ENCODE assay signal across 8 cellular contexts in genomic region chr16:28210264-28210663, GRCh38. TPM values are rescaled to one million over a fixed set of nuclear protein-coding genes. Genes with fewer than 3 reads are reported as not detected.
A peak's percentile ranks its signal among the peaks of the same experiment; 100 is the strongest.
DNase-seq lines count a peak whose midpoint lies in the region; ATAC-seq, FAIRE-seq and TF ChIP-seq lines count a peak whose summit lies in the region.

No MANE protein-coding gene starts in this region.

- H3K4me2 ChIP-seq in PC-3 (ENCODE audit: low read length) (peak overlapping the region; percentile 94), endothelial cell of umbilical vein (ENCODE audit: insufficient read depth, low read length) (peak overlapping the region; percentile 94)

- no peaks in the 10 kb centered on the region for H3K9me3 ChIP-seq in PC-3 (ENCODE audit: low read length)
- H3K9me3 ChIP-seq in endothelial cell of umbilical vein (replicated peaks; ENCODE audit: control insufficient read depth, insufficient read depth, low read length) = no peaks in the 10 kb centered on the region
- H3K9me3 ChIP-seq in psoas muscle = no peaks in the 10 kb centered on the region

- ATAC-seq in PC-3 (no peak), psoas muscle (no peak), HG02884 (IDR thresholded peaks at IDR 0.05; ENCODE audit: unreplicated experiment) (no peak)

- H3K27ac ChIP-seq in PC-3 (ENCODE audit: low read length) (no peak overlapping the region), endothelial cell of umbilical vein (ENCODE audit: insufficient read depth, low read depth, low read length) (peak overlapping the region; percentile 64), psoas muscle (peak overlapping the region; percentile 93)

- peak overlapping the region; percentile 91 for H3K9ac ChIP-seq in PC-3 (ENCODE audit: low read length)
- H3K9ac ChIP-seq in endothelial cell of umbilical vein (replicated peaks; ENCODE audit: extremely low read depth, insufficient read depth, low read length) = peak overlapping the region; percentile 78

- DNase-seq in GM06990 (ENCODE audit: extremely low read depth, insufficient read length) (no peak), PC-3 (no peak), endothelial cell of umbilical vein (ENCODE audit: low read depth, low spot score) (peak; percentile 32), psoas muscle (no peak), NCI-H748 (lab: John Stamatoyannopoulos, UW; ENCODE audit: unreplicated experiment) (no peak), GM13977 (ENCODE audit: low spot score) (no peak), NCI-H187 (lab: John Stamatoyannopoulos, UW) (no peak)

- H2AFZ ChIP-seq in PC-3 (ENCODE audit: low read length) (no peak overlapping the region), endothelial cell of umbilical vein (ENCODE audit: low read depth, low read length) (no peak overlapping the region)

- TF ChIP-seq CTCF in GM06990 (IDR thresholded peaks at IDR 0.05; ENCODE audit: insufficient read depth, low read length, poor library complexity, severe bottlenecking) (no peak), PC-3 (conservative IDR thresholded peaks at IDR 0.05; ENCODE audit: low read depth, low read length) (no peak), endothelial cell of umbilical vein (IDR thresholded peaks at IDR 0.05; ENCODE audit: extremely low read depth in 1 of 2, insufficient read depth in 1 of 2, low read depth in 1 of 2, low read length in 2 of 2) (no peak), psoas muscle (IDR thresholded peaks at IDR 0.05) (no peak), GM13977 (IDR thresholded peaks at IDR 0.05; ENCODE audit: extremely low read depth, insufficient read depth, missing control alignments) (no peak)

- POLR2A ChIA-PET in PC-3 (lab: Charles Lee; ENCODE audit: unreplicated experiment) (no interaction called here), endothelial cell of umbilical vein (lab: Charles Lee) (interaction anchor here (1.7 kb wide), 1 partner anchor 16 kb away, joined by 8 read pairs; no protein-coding TSS in a partner anchor)

- BruUV-seq in PC-3 (replicated peaks; lab: Mats Ljungman, UMichigan) (no TSS peak), endothelial cell of umbilical vein (replicated peaks; lab: Mats Ljungman, UMichigan) (no TSS peak)

- H3K4me3 ChIP-seq in GM06990 (replicated peaks; ENCODE audit: low read depth, low read length) (peak overlapping the region; percentile 74), PC-3 (ENCODE audit: low read length) (peak overlapping the region; percentile 98), endothelial cell of umbilical vein (replicated peaks in 1 of 3; ENCODE audit: insufficient read depth in 1 of 3, low read depth in 1 of 3, low read length in 3 of 3) (peak overlapping the region; percentile 40 to 90 (median 56)), psoas muscle (peak overlapping the region; percentile 92)

- no peak for FAIRE-seq in endothelial cell of umbilical vein (lab: Jason Lieb, UNC)

- dilution Hi-C loops in endothelial cell of umbilical vein (cut with MboI; ENCODE audit: extremely low pct_ligation_motif_present, low sequenced_read_pairs) = no loop called here

- H3F3A ChIP-seq in PC-3 (ENCODE audit: low read length, unreplicated experiment) = no peaks in the 10 kb centered on the region

- H3K4me1 ChIP-seq in PC-3 (ENCODE audit: insufficient read depth, low read length) (peaks cover 32% of the 10 kb centered on the region), endothelial cell of umbilical vein (ENCODE audit: control insufficient read depth, extremely low read depth, insufficient read depth, low read length) (peaks cover 40% of the 10 kb centered on the region), psoas muscle (peaks cover 17% of the 10 kb centered on the region)

- TF ChIP-seq POLR2A in endothelial cell of umbilical vein (IDR thresholded peaks at IDR 0.05; ENCODE audit: low read depth, low read length) = no peak

- in situ Hi-C loops in GM13977 (cut with MboI; ENCODE audit: low pct_unique_long_range_greater_than_20kb, low sequenced_read_pairs, unreplicated experiment) = no loop called here

- CTCF ChIA-PET in PC-3 (lab: Charles Lee) (no interaction called here), endothelial cell of umbilical vein (lab: Charles Lee) (interaction anchor here (0.7 to 3.3 kb wide), 6 partner anchors 7 to 111 kb away, joined by 3 to 9 read pairs (median 4); no protein-coding TSS in a partner anchor)

- H3K27me3 ChIP-seq in GM06990 (replicated peaks; ENCODE audit: control insufficient read depth, insufficient read depth, low read length) (no peaks in the 10 kb centered on the region), PC-3 (ENCODE audit: low read length) (no peaks in the 10 kb centered on the region), endothelial cell of umbilical vein (ENCODE audit: control insufficient read depth in 2 of 2, insufficient read depth in 2 of 2, low read length in 2 of 2) (no peaks in the 10 kb centered on the region), psoas muscle (ENCODE audit: insufficient read depth in 3 of 3, low read length in 2 of 3) (no peaks in the 10 kb centered on the region)

- no peaks in the 10 kb centered on the region for H3K9me1 ChIP-seq in endothelial cell of umbilical vein (replicated peaks; ENCODE audit: control insufficient read depth, extremely low read depth, insufficient read depth, low read length)

- intact Hi-C loops in PC-3 (cut with micrococcal nuclease) = loop anchor here (5.0 kb wide), 1 partner anchor 43 kb away; no protein-coding TSS in a partner anchor
- intact Hi-C loops in endothelial cell of umbilical vein (cut with micrococcal nuclease) = loop anchor here (2.0 kb wide), 1 partner anchor 29 kb away; no protein-coding TSS in a partner anchor
- intact Hi-C loops in psoas muscle (cut with DNase I) = loop anchor here in 1 of 2 donors (5.0 kb wide), 1 partner anchor 47 kb away; no protein-coding TSS in a partner anchor

- 74 to 82% (median 80%) methylated on average over 5 of the region's 5 CpGs for WGBS in psoas muscle, 3 donors

- H4K20me1 ChIP-seq in PC-3 (ENCODE audit: low read length) (peaks cover 36% of the 10 kb centered on the region), endothelial cell of umbilical vein (replicated peaks; ENCODE audit: control insufficient read depth, extremely low read depth, insufficient read depth, low read length) (no peaks in the 10 kb centered on the region)

- peaks cover 62% of the 10 kb centered on the region for H3K79me2 ChIP-seq in PC-3 (ENCODE audit: low read length)
- peaks cover 58% of the 10 kb centered on the region for H3K79me2 ChIP-seq in endothelial cell of umbilical vein (ENCODE audit: control insufficient read depth, insufficient read depth, low read length)

- H3K36me3 ChIP-seq in GM06990 (ENCODE audit: control insufficient read depth, insufficient read depth, low read length) (peaks cover 10% of the 10 kb centered on the region), PC-3 (ENCODE audit: low read depth, low read length) (peaks cover 15% of the 10 kb centered on the region), endothelial cell of umbilical vein (ENCODE audit: control insufficient read depth in 2 of 2, extremely low read depth in 1 of 2, insufficient read depth in 2 of 2, low read length in 2 of 2) (peaks cover 0 to 5% of the 10 kb centered on the region in 2 experiments), psoas muscle (ENCODE audit: insufficient read depth in 1 of 2, low read depth in 1 of 2) (peaks cover 0 to 49% of the 10 kb centered on the region in 2 donors)

- no peaks in the 10 kb centered on the region for H3K9me2 ChIP-seq in PC-3 (replicated peaks; ENCODE audit: low read length)

TF ChIP-seq in endothelial cell of umbilical vein, 7 proteins besides CTCF, POLR2A, EP300 and RAD21:
- TF ChIP-seq MAX (IDR thresholded peaks at IDR 0.05; ENCODE audit: insufficient read depth, insufficient read length) = no peak
- TF ChIP-seq JUN (IDR thresholded peaks at IDR 0.05; ENCODE audit: borderline replicate concordance, insufficient read depth, insufficient read length, low read depth) = no peak
- TF ChIP-seq GATA2 (IDR thresholded peaks at IDR 0.05; ENCODE audit: insufficient read depth, insufficient read length, low read depth, low read length) = no peak
- no peak for TF ChIP-seq MYC (IDR thresholded peaks at IDR 0.05; ENCODE audit: low read depth, low read length)
- no peak for TF ChIP-seq POLR2AphosphoS5 (IDR thresholded peaks at IDR 0.05; ENCODE audit: insufficient read depth, low read depth, low read length)
- TF ChIP-seq EZH2 (IDR thresholded peaks at IDR 0.05; ENCODE audit: borderline replicate concordance, low read depth, low read length, severe bottlenecking) = no peak
- TF ChIP-seq FOS (IDR thresholded peaks at IDR 0.05; ENCODE audit: borderline replicate concordance, insufficient read depth, low read length) = no peak

RNA-seq across cellular contexts. Expression of gene XPO6, which starts 1.5 kb away (rescaled TPM):
- 106 and 110 TPM in 2 replicates for total RNA-seq in PC-3 (2014; rRNA removed)
- total RNA-seq in endothelial cell of umbilical vein = 154 and 170 TPM in 2 replicates
- 272 and 328 TPM in 2 replicates for polyA plus RNA-seq in endothelial cell of umbilical vein
- polyA plus RNA-seq in endothelial cell of umbilical vein (2011; cell fraction: cytosol; rRNA removed) = 182 and 201 TPM in 2 replicates
- polyA plus RNA-seq in endothelial cell of umbilical vein (2011; cell fraction: nucleus; rRNA removed) = 345 and 383 TPM in 2 replicates
- polyA plus RNA-seq in endothelial cell of umbilical vein (2012) = 117 and 121 TPM in 2 replicates
- 313 and 346 TPM in 2 replicates for polyA minus RNA-seq in endothelial cell of umbilical vein
- 215 TPM for polyA minus RNA-seq in endothelial cell of umbilical vein (2011; cell fraction: cytosol; rRNA and poly(A)+ RNA removed)
- polyA minus RNA-seq in endothelial cell of umbilical vein (2011; cell fraction: nucleus; rRNA and poly(A)+ RNA removed) = 300 and 415 TPM in 2 replicates
- 10 to 100 TPM; 24.5 to 44.2 (median 27.0) TPM for total RNA-seq in psoas muscle
- 10 to 100 TPM; 16.7 to 46.5 (median 26.4) TPM for polyA plus RNA-seq in psoas muscle
